8 cellular contexts compared by ENCODE assay signal in genomic region chr15:52261498-52262242, GRCh38. TPM values are rescaled to one million over a fixed set of nuclear protein-coding genes. Genes with fewer than 3 reads are reported as not detected.
DNase-seq lines count a peak whose midpoint lies in the region; ATAC-seq, FAIRE-seq and TF ChIP-seq lines count a peak whose summit lies in the region.

No MANE protein-coding gene starts in this region.

- no peak overlapping the region for H3K4me3 ChIP-seq in A549
- H3K4me3 ChIP-seq in OCI-LY3 (ENCODE audit: low read length) = peak overlapping the region; percentile 33; the same call in 1 of the 2 replicates
- no peak overlapping the region for H3K4me3 ChIP-seq in heart left ventricle
- H3K4me3 ChIP-seq in WERI-Rb-1 (ENCODE audit: low read depth, low read length) = no peak overlapping the region

- TF ChIP-seq POLR2A in A549 (IDR thresholded peaks at IDR 0.05; ENCODE audit: low read length) (no peak), heart left ventricle (IDR thresholded peaks at IDR 0.05) (no peak)

- POLR2A ChIA-PET in A549 (lab: Yijun Ruan, JAX) = interaction anchor here (1.6 kb wide), 1 partner anchor 26 kb away, joined by 5 read pairs; no protein-coding TSS in a partner anchor

- TF ChIP-seq EP300 in A549 (IDR thresholded peaks at IDR 0.05) = no peak

- H3K27ac ChIP-seq in A549 (peak overlapping the region; percentile 21 to 67; a peak in 4 of 6 replicates), OCI-LY3 (ENCODE audit: low read length) (peak overlapping the region; percentile 97), heart left ventricle (peak overlapping the region in 11 of 12 donors; percentile 6 to 76 (median 54)), WERI-Rb-1 (no peak overlapping the region)

- H3K36me3 ChIP-seq in OCI-LY3 (replicated peaks; ENCODE audit: low read depth, low read length) (no peaks in the 10 kb centered on the region), heart left ventricle (no peaks in the 10 kb centered on the region), WERI-Rb-1 (peaks cover 3% of the 10 kb centered on the region; the same call in 1 of the 2 replicates)

- CTCF ChIA-PET in A549 (lab: Yijun Ruan, JAX) = interaction anchor here (0.6 to 11.1 kb wide), 8 partner anchors 8 to 471 kb away, joined by 3 to 180 read pairs (median 4); partner anchors contain the start of gene MYO5C

- peak overlapping the region; percentile 90 for H3K9ac ChIP-seq in OCI-LY3 (ENCODE audit: low read length)

- no peaks in the 10 kb centered on the region for H3K27me3 Mint-ChIP-seq in activated naive CD8-positive, alpha-beta T cell treated with anti-CD3 and anti-CD28 coated beads for 36 hours

- H3K4me1 ChIP-seq in A549 = peaks cover 21% of the 10 kb centered on the region
- H3K4me1 ChIP-seq in OCI-LY3 (ENCODE audit: low read length) = peaks cover 71% of the 10 kb centered on the region
- peaks cover 0 to 33% (median 20%) of the 10 kb centered on the region in 12 donors for H3K4me1 ChIP-seq in heart left ventricle

- H3K36me3 Mint-ChIP-seq in activated naive CD8-positive, alpha-beta T cell treated with anti-CD3 and anti-CD28 coated beads for 36 hours = peaks cover 7% of the 10 kb centered on the region

- H3K27me3 ChIP-seq in OCI-LY3 (ENCODE audit: low read depth, low read length) (no peaks in the 10 kb centered on the region), heart left ventricle (no peaks in the 10 kb centered on the region), WERI-Rb-1 (ENCODE audit: insufficient read depth, low read depth, severe bottlenecking) (no peaks in the 10 kb centered on the region)

- intact Hi-C loops in heart left ventricle (cut with DNase I) = no loop called here

- peak overlapping the region; percentile 44 for H3K4me3 Mint-ChIP-seq in activated naive CD8-positive, alpha-beta T cell treated with anti-CD3 and anti-CD28 coated beads for 36 hours

- H3K9me3 Mint-ChIP-seq in activated naive CD8-positive, alpha-beta T cell treated with anti-CD3 and anti-CD28 coated beads for 36 hours = no peaks in the 10 kb centered on the region

- peak overlapping the region; percentile 84 for H3K27ac Mint-ChIP-seq in activated naive CD8-positive, alpha-beta T cell treated with anti-CD3 and anti-CD28 coated beads for 36 hours

- no peaks in the 10 kb centered on the region for H3K79me2 ChIP-seq in OCI-LY3 (ENCODE audit: low read length)

- H3K9me3 ChIP-seq in A549 = no peaks in the 10 kb centered on the region
- no peaks in the 10 kb centered on the region for H3K9me3 ChIP-seq in OCI-LY3 (ENCODE audit: insufficient read depth, low read length)
- no peaks in the 10 kb centered on the region for H3K9me3 ChIP-seq in heart left ventricle
- H3K9me3 ChIP-seq in WERI-Rb-1 (ENCODE audit: severe bottlenecking) = no peaks in the 10 kb centered on the region

- H2AFZ ChIP-seq in OCI-LY3 (ENCODE audit: low read depth, low read length) = 0 out of 2 replicates have a peak overlapping the region, but pooled peaks have one; percentile 29

- H3K4me1 Mint-ChIP-seq in activated naive CD8-positive, alpha-beta T cell treated with anti-CD3 and anti-CD28 coated beads for 36 hours = peaks cover 35% of the 10 kb centered on the region

- FAIRE-seq in A549 (lab: Jason Lieb, UNC) = no peak

- no peaks in the 10 kb centered on the region for H4K20me1 ChIP-seq in OCI-LY3 (ENCODE audit: insufficient read depth, low read length)

- ATAC-seq in A549 (peak; percentile 68 to 80; a peak in 5 of 6 replicates), GM18517 (IDR thresholded peaks at IDR 0.05; ENCODE audit: unreplicated experiment) (peak; percentile 100), HG02938 (IDR thresholded peaks at IDR 0.05; ENCODE audit: unreplicated experiment) (peak; percentile 99), heart left ventricle (peak; percentile 85 to 97 (median 90))

- peak overlapping the region; percentile 26 for H3K4me2 ChIP-seq in A549
- H3K4me2 ChIP-seq in OCI-LY3 (ENCODE audit: low read length) = peak overlapping the region; percentile 71

- TF ChIP-seq RAD21 in A549 (conservative IDR thresholded peaks at IDR 0.05 in 1 of 2, IDR thresholded peaks at IDR 0.05 in 1 of 2) = no peak

- DNase-seq in A549 (ENCODE audit: low read depth in 1 of 2, low spot score in 1 of 2) (peak; percentile 65 to 74), heart left ventricle (peak in 4 of 5 donors; percentile 43 to 66 (median 62)), renal cortical epithelial cell (ENCODE audit: low read depth) (peak; percentile 94), WERI-Rb-1 (no peak)
- peak; percentile 71 for DNase-seq in activated naive CD8-positive, alpha-beta T cell treated with anti-CD3 and anti-CD28 coated beads for 36 hours

- TF ChIP-seq CTCF in A549 (IDR thresholded peaks at IDR 0.05) (no peak), OCI-LY3 (IDR thresholded peaks at IDR 0.05; ENCODE audit: low read depth, low read length) (0 out of 2 replicates have a peak, but pooled peaks have one; percentile 12), heart left ventricle (IDR thresholded peaks at IDR 0.05) (peak in 5 of 12 donors; percentile 17 to 31 (median 19)), WERI-Rb-1 (IDR thresholded peaks at IDR 0.05; ENCODE audit: low read depth, low read length) (no peak)

- WGBS in A549 (ENCODE audit: missing lambda C conversion rate) = 57% methylated on average over 8 of the region's 8 CpGs
- WGBS in heart left ventricle, 4 donors = 21 to 27% (median 25%) methylated on average over 7 to 8 of the region's 8 CpGs

TF ChIP-seq in A549, 52 proteins besides CTCF, POLR2A, EP300 and RAD21:
- TF ChIP-seq ZSCAN20 (CRISPR knock-in tag; IDR thresholded peaks at IDR 0.05) = no peak
- TF ChIP-seq ESRRA (IDR thresholded peaks at IDR 0.05; ENCODE audit: borderline replicate concordance, low read length) = no peak
- TF ChIP-seq SREBF2 (IDR thresholded peaks at IDR 0.05) = no peak
- no peak for TF ChIP-seq HOXB13 (CRISPR knock-in tag; IDR thresholded peaks at IDR 0.05; ENCODE audit: low read depth)

RNA-seq across cellular contexts. Expression of gene MYO5C, which starts 33.9 kb away (rescaled TPM):
- polyA plus RNA-seq in A549 (2011; rRNA removed) = 26.9 and 27.6 TPM in 2 replicates
- polyA plus RNA-seq in A549 (2012; cell fraction: cytosol; rRNA removed) = 6.4 and 7.2 TPM in 2 replicates
- 9.0 and 11.7 TPM in 2 replicates for polyA plus RNA-seq in A549 (2012; cell fraction: nucleus; rRNA removed)
- polyA plus RNA-seq in A549 (2017; fragmentation: RNase III; extraction: RNeasy Plus Mini Kit Qiagen cat#74134 plus additional on column Dnase treatment) = 6.2 to 7.1 TPM (median 6.7 TPM) in 3 replicates
- polyA minus RNA-seq in A549 (2011; rRNA and poly(A)+ RNA removed) = 45.7 and 64.6 TPM in 2 replicates
- under 1 TPM; 0.56 to 0.98 TPM for total RNA-seq in activated naive CD8-positive, alpha-beta T cell treated with anti-CD3 and anti-CD28 coated beads for 36 hours
- total RNA-seq in heart left ventricle = 1 to 10 TPM; 1.0 to 7.2 (median 3.4) TPM
- polyA plus RNA-seq in heart left ventricle = under 1 TPM; 0.89 to 0.95 TPM
- total RNA-seq in renal cortical epithelial cell = 17.2 and 18.3 TPM in 2 replicates
